In genomic region chr10:43436291-43437140, GRCh38 we compare ENCODE assay signal across 8 cellular contexts. TPM values are rescaled to one million over a fixed set of nuclear protein-coding genes. Genes with fewer than 3 reads are reported as not detected.
A peak's percentile ranks its signal among the peaks of the same experiment; 100 is the strongest.
DNase-seq lines count a peak whose midpoint lies in the region; ATAC-seq and TF ChIP-seq lines count a peak whose summit lies in the region.

ZNF487 (plus strand) TSS chr10:43437111; CDS start chr10:43475814, 38,703 bp downstream.

- H3K4me3 ChIP-seq in AG10803 (ENCODE audit: low read length) (peak within 1 kb of the TSS; percentile 95), colonic mucosa (peak within 1 kb of the TSS; percentile 50)

- H3K9ac ChIP-seq in colonic mucosa (ENCODE audit: low read depth in 2 of 2, low read length in 2 of 2) = peak within 1 kb of the TSS; percentile 95 to 99

- H3K27ac ChIP-seq in colonic mucosa = peak within 1 kb of the TSS; percentile 94

- H3K4me1 ChIP-seq in colonic mucosa = no peaks in the 10 kb centered on the region

- no peaks in the 10 kb centered on the region for H3K9me3 ChIP-seq in colonic mucosa

- H3K4me1 Mint-ChIP-seq in activated CD4-positive, alpha-beta T cell treated with anti-CD3 and anti-CD28 coated beads, Interleukin-2, amount 10 ng/mL, durations not matched to agents 24 days and 14 days = peaks cover 13% of the 10 kb centered on the region

- peak within 1 kb of the TSS; percentile 95 for H3K4me3 Mint-ChIP-seq in activated CD4-positive, alpha-beta T cell treated with anti-CD3 and anti-CD28 coated beads, Interleukin-2, amount 10 ng/mL, durations not matched to agents 24 days and 14 days

- TF ChIP-seq CTCF in AG10803 (conservative IDR thresholded peaks at IDR 0.05; ENCODE audit: low read length) = peak; percentile 18; the same call in 1 of the 2 replicates
- no peak for TF ChIP-seq CTCF in colonic mucosa (IDR thresholded peaks at IDR 0.05)

- no peaks in the 10 kb centered on the region for H3K27me3 ChIP-seq in colonic mucosa

- no peaks in the 10 kb centered on the region for H3K27me3 Mint-ChIP-seq in activated CD4-positive, alpha-beta T cell treated with anti-CD3 and anti-CD28 coated beads, Interleukin-2, amount 10 ng/mL, durations not matched to agents 24 days and 14 days

- ATAC-seq in GM18870 (IDR thresholded peaks at IDR 0.05; ENCODE audit: unreplicated experiment) = peak; percentile 96
- peak; percentile 93 for ATAC-seq in HG03103 (IDR thresholded peaks at IDR 0.05; ENCODE audit: low read depth, unreplicated experiment)

- peaks cover 5% of the 10 kb centered on the region for H3K36me3 Mint-ChIP-seq in activated CD4-positive, alpha-beta T cell treated with anti-CD3 and anti-CD28 coated beads, Interleukin-2, amount 10 ng/mL, durations not matched to agents 24 days and 14 days (ENCODE audit: low read depth)

- no peaks in the 10 kb centered on the region for H3K36me3 ChIP-seq in colonic mucosa

- DNase-seq in AG10803 (ENCODE audit: low read depth) (peak; percentile 88), NCI-H345 treated with DMSO at 0.1 percent for 48 hours (lab: John Stamatoyannopoulos, UW; ENCODE audit: unreplicated experiment) (peak; percentile 29), colonic mucosa (peak; percentile 92), left kidney (ENCODE audit: low read depth, low spot score) (peak; percentile 96)
- DNase-seq in activated CD4-positive, alpha-beta T cell treated with anti-CD3 and anti-CD28 coated beads, Interleukin-2, amount 10 ng/mL, durations not matched to agents 24 days and 14 days = peak; percentile 98
- peak; percentile 87 for DNase-seq in stimulated activated CD4-positive, alpha-beta T cell treated with anti-CD3 and anti-CD28 coated beads, Interleukin-1b, Interleukin-23, amount 100 ng/mL, for 48 hours

- peak within 1 kb of the TSS; percentile 99 for H3K27ac Mint-ChIP-seq in activated CD4-positive, alpha-beta T cell treated with anti-CD3 and anti-CD28 coated beads, Interleukin-2, amount 10 ng/mL, durations not matched to agents 24 days and 14 days

- intact Hi-C loops in activated CD4-positive, alpha-beta T cell treated with anti-CD3 and anti-CD28 coated beads, Interleukin-2, amount 10 ng/mL, durations not matched to agents 24 days and 14 days (cut with micrococcal nuclease) = loop anchor here (1.0 kb wide), 3 partner anchors 16 to 39 kb away; partner anchors contain the start of gene HNRNPF
- intact Hi-C loops in colonic mucosa (cut with DNase I) = no loop called here

- H3K9me3 Mint-ChIP-seq in activated CD4-positive, alpha-beta T cell treated with anti-CD3 and anti-CD28 coated beads, Interleukin-2, amount 10 ng/mL, durations not matched to agents 24 days and 14 days = no peaks in the 10 kb centered on the region

RNA-seq across cellular contexts. Expression of gene ZNF487, which starts in this region (rescaled TPM):
- total RNA-seq in activated CD4-positive, alpha-beta T cell treated with anti-CD3 and anti-CD28 coated beads, Interleukin-2, amount 10 ng/mL, durations not matched to agents 24 days and 14 days = 1.5 and 1.6 TPM in 2 replicates
- 1 to 10 TPM; 2.8 to 4.5 TPM for total RNA-seq in colonic mucosa

Comparison
In these comparisons a context has a peak if more than half of its experiments do, and no peak if none do; other contexts are left out.
1. Peak in every context shown above with its lines: DNase-seq, ATAC-seq, H3K4me3 ChIP-seq and H3K27ac ChIP-seq.
2. DNase-seq: peak in every context shown above with its lines; median percentile 98 in activated CD4-positive, alpha-beta T cell treated with anti-CD3 and anti-CD28 coated beads, Interleukin-2, amount 10 ng/mL, durations not matched to agents 24 days and 14 days; 96 in left kidney; 92 in colonic mucosa; 88 in AG10803; 87 in stimulated activated CD4-positive, alpha-beta T cell treated with anti-CD3 and anti-CD28 coated beads, Interleukin-1b, Interleukin-23, amount 100 ng/mL, for 48 hours; 29 in NCI-H345 treated with DMSO at 0.1 percent for 48 hours.